9 cellular contexts compared by ENCODE assay signal in the genomic region with DNA sequence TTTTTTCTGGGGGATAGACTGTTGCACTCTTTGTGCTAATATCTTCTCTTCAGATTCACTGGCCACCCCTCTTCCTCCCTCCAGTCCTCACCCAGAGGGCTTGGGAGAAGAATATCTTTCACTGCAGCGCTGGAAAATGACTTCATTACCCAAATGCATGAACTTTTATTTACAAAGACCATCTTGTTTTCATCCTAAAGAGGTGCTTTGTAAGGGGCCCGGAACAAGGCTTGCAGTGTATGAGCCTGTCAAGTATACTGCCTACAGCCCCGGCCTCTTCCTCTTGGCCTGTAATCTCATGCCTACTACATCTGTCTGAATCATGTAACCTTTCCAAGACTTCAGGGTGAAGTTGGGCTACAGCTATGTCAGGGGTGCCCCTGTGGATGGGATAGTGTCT. TPM values are rescaled to one million over a fixed set of nuclear protein-coding genes. Genes with fewer than 3 reads are reported as not detected.
A peak's percentile ranks its signal among the peaks of the same experiment; 100 is the strongest.
DNase-seq lines count a peak whose midpoint lies in the region; TF ChIP-seq lines count a peak whose summit lies in the region.
"Had no signal": no experiment of that assay in that cellular context is flagged by ENCODE, and none has a peak within 500 bp of the region (broad histone marks: within the 10 kb centered on the region; RNA-seq: fewer than 3 reads in every experiment).

No MANE protein-coding gene starts in this region.

- intact Hi-C loops in colonic mucosa (cut with DNase I), result no loop called here

- H3K4me1 ChIP-seq in colonic mucosa (no peaks in the 10 kb centered on the region), subcutaneous abdominal adipose tissue (ENCODE audit: control insufficient read depth in 5 of 5, insufficient read depth in 5 of 5, low read length in 5 of 5) (peaks cover 2 to 39% (median 32%) of the 10 kb centered on the region in 5 donors)

- H3K4me3 ChIP-seq in colonic mucosa (no peak overlapping the region), subcutaneous abdominal adipose tissue (ENCODE audit: low read depth in 1 of 5, low read length in 5 of 5) (peak overlapping the region; percentile 94 to 100 (median 99))

- H3K9ac ChIP-seq in colonic mucosa (ENCODE audit: low read depth in 2 of 2, low read length in 2 of 2), result no peak overlapping the region
- H3K9ac ChIP-seq in subcutaneous abdominal adipose tissue (ENCODE audit: low read length in 5 of 5), result peak overlapping the region; percentile 97 to 100 (median 99)

- H3K27ac ChIP-seq in colonic mucosa (peak overlapping the region; percentile 65), subcutaneous abdominal adipose tissue (ENCODE audit: low read depth, low read length) (peak overlapping the region; percentile 100)

- TF ChIP-seq CTCF in colonic mucosa (IDR thresholded peaks at IDR 0.05), result no peak

- H3K27me3 ChIP-seq in colonic mucosa (peaks cover 6% of the 10 kb centered on the region), subcutaneous abdominal adipose tissue (ENCODE audit: control insufficient read depth in 5 of 5, insufficient read depth in 4 of 5, low read length in 5 of 5) (peaks cover 0 to 2% (median 0%) of the 10 kb centered on the region in 5 donors)

- DNase-seq in NCI-H226 (peak; percentile 22), colonic mucosa (no peak), lung microvascular endothelial cell (ENCODE audit: low read depth in 2 of 2) (peak; percentile 44 to 48), NCI-H526 treated with DMSO at 0.1 percent for 48 hours (lab: John Stamatoyannopoulos, UW) (no peak), A172 (ENCODE audit: low spot score) (no peak)
- no peak for DNase-seq in effector CD4-positive, alpha-beta T cell
- DNase-seq: activated CD4-positive, alpha-beta T cell treated with anti-CD3 and anti-CD28 coated beads for 4 hours; stimulated activated CD4-positive, alpha-beta T cell treated with anti-CD3 and anti-CD28 coated beads, Interleukin-4, amount 100 ng/mL, for 1 hour had no signal

- no peaks in the 10 kb centered on the region for H3K36me3 ChIP-seq in colonic mucosa
- peaks cover 0 to 13% (median 3%) of the 10 kb centered on the region in 5 donors for H3K36me3 ChIP-seq in subcutaneous abdominal adipose tissue (ENCODE audit: control insufficient read depth in 5 of 5, insufficient read depth in 5 of 5, low read length in 5 of 5)

- H3K9me3 ChIP-seq in colonic mucosa (no peaks in the 10 kb centered on the region), subcutaneous abdominal adipose tissue (ENCODE audit: control insufficient read depth in 5 of 5, low read length in 5 of 5) (no peaks in the 10 kb centered on the region)

RNA-seq across cellular contexts. Expression of gene LAMA4, which starts 0.6 kb away (rescaled TPM):
- 10 to 100 TPM; 15.8 to 35.1 TPM for total RNA-seq in colonic mucosa
- 456 and 465 TPM in 2 replicates for total RNA-seq in lung microvascular endothelial cell
- total RNA-seq in A172 (2014; rRNA removed; shearing (Covaris generic)), result 7.4 and 11.5 TPM in 2 replicates

Comparison
In these comparisons a context has a peak if more than half of its experiments do, and no peak if none do; other contexts are left out.
1. DNase-seq: peak in NCI-H226 (single experiment) and lung microvascular endothelial cell (2 of 2); none in colonic mucosa (single experiment), NCI-H526 treated with DMSO at 0.1 percent for 48 hours (single experiment), effector CD4-positive, alpha-beta T cell (single experiment) and A172 (single experiment).
2. H3K9ac ChIP-seq: peak in subcutaneous abdominal adipose tissue (5 of 5); none in colonic mucosa (0 of 2).
3. RNA of gene LAMA4, which starts 0.6 kb away (total RNA-seq): 456 to 465 TPM in lung microvascular endothelial cell; 15.8 to 35.1 TPM in colonic mucosa and 7.4 to 11.5 TPM in A172; every median in the first group is over 10 times any median in the second.